8 cellular contexts compared by ENCODE assay signal in genomic region chr10:91190876-91191580, GRCh38. TPM values are rescaled to one million over a fixed set of nuclear protein-coding genes. Genes with fewer than 3 reads are reported as not detected.
DNase-seq lines count a peak whose midpoint lies in the region; ATAC-seq and TF ChIP-seq lines count a peak whose summit lies in the region.

No MANE protein-coding gene starts in this region.

- H3K27me3 ChIP-seq in ascending aorta (no peaks in the 10 kb centered on the region), gastrocnemius medialis (no peaks in the 10 kb centered on the region), Caco-2 (replicated peaks; ENCODE audit: control insufficient read depth, insufficient read depth, low read length) (peaks cover under 1% of the 10 kb centered on the region; the same call in 1 of the 2 replicates)

- no peak overlapping the region for H3K4me3 Mint-ChIP-seq in Caco-2 (ENCODE audit: unreplicated experiment)

- H3K27ac ChIP-seq in ascending aorta (peak overlapping the region; percentile 59 to 91), gastrocnemius medialis (peak overlapping the region; percentile 52 to 83 (median 72))

- peak; percentile 77 for ATAC-seq in GM18870 (IDR thresholded peaks at IDR 0.05; ENCODE audit: unreplicated experiment)
- ATAC-seq in HG02870 (IDR thresholded peaks at IDR 0.05; ENCODE audit: unreplicated experiment): peak; percentile 54
- ATAC-seq in gastrocnemius medialis: peak; percentile 98

- peaks cover 3 to 48% of the 10 kb centered on the region in 2 donors for H3K4me1 ChIP-seq in ascending aorta
- peaks cover 40 to 46% of the 10 kb centered on the region in 2 donors for H3K4me1 ChIP-seq in gastrocnemius medialis
- no peaks in the 10 kb centered on the region for H3K4me1 ChIP-seq in Caco-2

- CTCF ChIA-PET in Caco-2 (lab: Charles Lee): no interaction called here

- H3K27me3 Mint-ChIP-seq in Caco-2 (ENCODE audit: insufficient read depth, unreplicated experiment): peaks cover 15% of the 10 kb centered on the region

- DNase-seq in ascending aorta (ENCODE audit: low spot score in 2 of 2) (no peak), gastrocnemius medialis (peak; percentile 48 to 53), GOT3 (lab: John Stamatoyannopoulos, UW) (no peak), NCI-H2171 treated with DMSO at 0.1 percent for 48 hours (lab: John Stamatoyannopoulos, UW) (no peak), Caco-2 (no peak)
- no peak for DNase-seq in activated CD8-positive, alpha-beta memory T cell treated with anti-CD3 and anti-CD28 coated beads for 24 hours

- no peak overlapping the region for H3K27ac Mint-ChIP-seq in Caco-2 (ENCODE audit: unreplicated experiment)

- H3K9me3 ChIP-seq in ascending aorta (no peaks in the 10 kb centered on the region), gastrocnemius medialis (no peaks in the 10 kb centered on the region), Caco-2 (no peaks in the 10 kb centered on the region)

- no TSS peak for BruUV-seq in Caco-2 (replicated peaks; lab: Mats Ljungman, UMichigan)

- H3K4me3 ChIP-seq in ascending aorta (no peak overlapping the region), gastrocnemius medialis (no peak overlapping the region), Caco-2 (ENCODE audit: low read depth, low read length) (no peak overlapping the region)

- no peaks in the 10 kb centered on the region for H3K4me1 Mint-ChIP-seq in Caco-2 (ENCODE audit: low read depth, unreplicated experiment)

- intact Hi-C loops in ascending aorta (cut with DNase I): loop anchor here (1.0 to 10.0 kb wide), 3 partner anchors 28 to 154 kb away; partner anchors contain the start of gene PCGF5
- intact Hi-C loops in gastrocnemius medialis (cut with DNase I; ENCODE audit: low total_unique reads): loop anchor here (2.0 kb wide), 1 partner anchor 26 kb away; no protein-coding TSS in a partner anchor
- intact Hi-C loops in Caco-2 (cut with micrococcal nuclease; ENCODE audit: unreplicated experiment): no loop called here

- H3K9me3 Mint-ChIP-seq in Caco-2 (ENCODE audit: unreplicated experiment): no peaks in the 10 kb centered on the region

- POLR2A ChIA-PET in Caco-2 (lab: Charles Lee): no interaction called here

- TF ChIP-seq CTCF in ascending aorta (IDR thresholded peaks at IDR 0.05) (no peak), gastrocnemius medialis (IDR thresholded peaks at IDR 0.05 in 4 of 5, conservative IDR thresholded peaks at IDR 0.05 in 1 of 5) (no peak), Caco-2 (IDR thresholded peaks at IDR 0.05; ENCODE audit: insufficient read depth in 1 of 2, low read depth in 1 of 2, low read length in 1 of 2, severe bottlenecking in 1 of 2, unreplicated experiment in 1 of 2) (no peak)

- peak in 1 of 2 donors; percentile 13 for TF ChIP-seq POLR2A in gastrocnemius medialis (IDR thresholded peaks at IDR 0.05)

- no peaks in the 10 kb centered on the region for H3K36me3 Mint-ChIP-seq in Caco-2 (ENCODE audit: insufficient read depth, unreplicated experiment)

- in situ Hi-C loops in gastrocnemius medialis (cut with MboI; ENCODE audit: low sequenced_read_pairs in 4 of 4): no loop called here

- H3K36me3 ChIP-seq in ascending aorta: no peaks in the 10 kb centered on the region
- H3K36me3 ChIP-seq in gastrocnemius medialis: no peaks in the 10 kb centered on the region
- H3K36me3 ChIP-seq in Caco-2 (ENCODE audit: control insufficient read depth, insufficient read depth, low read length): no peaks in the 10 kb centered on the region

RNA-seq across cellular contexts. Expression of gene PCGF5, which starts 29.4 kb away (rescaled TPM):
- total RNA-seq in ascending aorta (39.8 TPM), gastrocnemius medialis (10 to 100 TPM; 46.2 to 63.5 (median 49.1) TPM), Caco-2 (2022) (9.6 and 12.0 TPM in 2 replicates)

Comparison
In these comparisons a context has a peak if more than half of its experiments do, and no peak if none do; other contexts are left out.
1. DNase-seq: peak in gastrocnemius medialis (2 of 2); none in ascending aorta (0 of 2), GOT3 (single experiment), activated CD8-positive, alpha-beta memory T cell treated with anti-CD3 and anti-CD28 coated beads for 24 hours (single experiment), NCI-H2171 treated with DMSO at 0.1 percent for 48 hours (single experiment) and Caco-2 (0 of 2).
2. Peak in every context shown above with its lines, with median percentiles within 50 percentile points of each other: ATAC-seq.